ENCODE assay signal across 10 cellular contexts in the genomic region with DNA sequence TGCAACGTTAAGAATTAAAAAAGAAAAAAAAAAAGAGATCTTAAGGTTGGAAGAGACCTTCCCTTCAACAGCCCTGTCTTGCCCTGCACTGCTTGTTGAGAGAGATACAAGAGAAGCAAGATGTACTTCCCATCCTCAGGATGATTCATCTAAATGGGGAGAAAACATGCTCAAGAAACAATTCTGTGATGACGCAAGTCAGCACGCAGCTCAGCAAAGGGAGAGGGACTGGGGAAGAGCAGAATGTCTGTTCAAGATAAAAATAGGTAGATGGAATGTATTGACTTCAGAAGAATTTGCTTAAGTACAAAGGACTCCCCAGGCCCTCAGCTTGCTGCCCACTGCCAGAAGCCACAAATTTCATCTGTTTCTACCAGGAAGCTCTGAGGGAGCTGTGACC.
A peak's percentile ranks its signal among the peaks of the same experiment; 100 is the strongest.
DNase-seq lines count a peak whose midpoint lies in the region; ATAC-seq and TF ChIP-seq lines count a peak whose summit lies in the region.
"Had no signal": no experiment of that assay in that cellular context is flagged by ENCODE, and none has a peak within 500 bp of the region (broad histone marks: within the 10 kb centered on the region; RNA-seq: fewer than 3 reads in every experiment).

No MANE protein-coding gene starts in this region.

- TF ChIP-seq CTCF in RWPE1 (conservative IDR thresholded peaks at IDR 0.05; ENCODE audit: low read depth) (no peak), fibroblast of mammary gland (conservative IDR thresholded peaks at IDR 0.05; ENCODE audit: control insufficient read depth, insufficient read depth, low read depth, low read length) (no peak), sigmoid colon (IDR thresholded peaks at IDR 0.05) (no peak), GM20000 (IDR thresholded peaks at IDR 0.05; ENCODE audit: extremely low read depth, missing control alignments) (no peak), tibial artery (IDR thresholded peaks at IDR 0.05) (no peak)

- intact Hi-C loops in sigmoid colon (cut with DNase I) (loop anchor here (10.0 kb wide), 1 partner anchor 944 kb away; no protein-coding TSS in a partner anchor), left colon (cut with DNase I, micrococcal nuclease) (no loop called here), tibial artery (cut with DNase I; ENCODE audit: low total_unique reads) (no loop called here)

- H3K36me3 ChIP-seq in sigmoid colon (no peaks in the 10 kb centered on the region), tibial artery (peaks cover 0 to 10% (median 0%) of the 10 kb centered on the region in 3 donors)
- H3K36me3 ChIP-seq: spleen had no signal

- WGBS in sigmoid colon, 2 donors, result 78 to 81% methylated on average over 3 of the region's 3 CpGs

- H3K4me1 ChIP-seq in sigmoid colon, result peaks cover 0 to 15% (median 11%) of the 10 kb centered on the region in 4 donors
- H3K4me1 ChIP-seq in tibial artery, result no peaks in the 10 kb centered on the region
- H3K4me1 ChIP-seq: spleen had no signal

- no peak for TF ChIP-seq POLR2A in sigmoid colon (IDR thresholded peaks at IDR 0.05)
- TF ChIP-seq POLR2A in erythroblast (IDR thresholded peaks at IDR 0.05; ENCODE audit: low read length), result no peak

- TF ChIP-seq EP300 in sigmoid colon (IDR thresholded peaks at IDR 0.05), result peak in 2 of 4 donors; percentile 57 to 92

- no peak for ATAC-seq in left colon
- ATAC-seq: naive thymus-derived CD8-positive, alpha-beta T cell had no signal

- CTCF ChIA-PET in RWPE1 (lab: Yijun Ruan, JAX), result no interaction called here

- DNase-seq in GM04504 (ENCODE audit: low read depth) (peak; percentile 30), RWPE1 (ENCODE audit: low spot score) (peak; percentile 54), fibroblast of mammary gland (ENCODE audit: low read depth) (peak; percentile 92), sigmoid colon (no peak), erythroblast (lab: John Stamatoyannopoulos, UW) (no peak), left colon (no peak), GM20000 (ENCODE audit: low spot score) (no peak), tibial artery (no peak)
- DNase-seq: naive thymus-derived CD8-positive, alpha-beta T cell; spleen had no signal

- H3K9me3 ChIP-seq in sigmoid colon (no peaks in the 10 kb centered on the region), tibial artery (no peaks in the 10 kb centered on the region)
- H3K9me3 ChIP-seq: spleen had no signal

- H3K27me3 ChIP-seq in sigmoid colon, result no peaks in the 10 kb centered on the region
- no peaks in the 10 kb centered on the region for H3K27me3 ChIP-seq in tibial artery

- no peak overlapping the region for H3K4me3 ChIP-seq in fibroblast of mammary gland (ENCODE audit: control insufficient read depth, low read depth, low read length)
- no peak overlapping the region for H3K4me3 ChIP-seq in sigmoid colon
- no peak overlapping the region for H3K4me3 ChIP-seq in tibial artery
- H3K4me3 ChIP-seq: spleen had no signal

- H3K27ac ChIP-seq in RWPE1 (peak overlapping the region; percentile 78), sigmoid colon (peak overlapping the region in 3 of 4 donors; percentile 31 to 85 (median 68)), tibial artery (no peak overlapping the region)
- H3K27ac ChIP-seq: spleen had no signal

- POLR2A ChIA-PET in RWPE1 (lab: Yijun Ruan, JAX; ENCODE audit: low non-redundant PET), result interaction anchor here (0.6 to 0.7 kb wide), 2 partner anchors 8 to 732 kb away, joined by 3 read pairs; no protein-coding TSS in a partner anchor

Comparison
In these comparisons a context has a peak if more than half of its experiments do, and no peak if none do; other contexts are left out.
1. DNase-seq: peak in GM04504 (single experiment), RWPE1 (single experiment) and fibroblast of mammary gland (single experiment); none in sigmoid colon (single experiment), erythroblast (0 of 2), left colon (0 of 2), GM20000 (single experiment) and tibial artery (0 of 2).
2. H3K27ac ChIP-seq: peak in RWPE1 (single experiment) and sigmoid colon (3 of 4); none in tibial artery (0 of 2).